In genomic region chr6:157442296-157442695, GRCh38 we compare ENCODE assay signal across 21 cellular contexts.
DNase-seq lines count a peak whose midpoint lies in the region; ATAC-seq and TF ChIP-seq lines count a peak whose summit lies in the region.
"Had no signal": no experiment of that assay in that cellular context is flagged by ENCODE, and none has a peak within 500 bp of the region (broad histone marks: within the 10 kb centered on the region; RNA-seq: fewer than 3 reads in every experiment).

No MANE protein-coding gene starts in this region.

- H3K27ac ChIP-seq in fibroblast of lung (ENCODE audit: insufficient read depth, low read length) = no peak overlapping the region
- H3K27ac ChIP-seq in body of pancreas = no peak overlapping the region
- H3K27ac ChIP-seq: 22Rv1, tibial nerve had no signal

- peaks cover 45% of the 10 kb centered on the region for H3K36me3 Mint-ChIP-seq in stimulated activated memory B cell treated with anti-CD40 and anti-IgM and Interleukin-4, amounts not matched to agents 10 μg/mL and 1 μg/mL and 100 μg/mL, for 72 hours

- H3K4me1 Mint-ChIP-seq in stimulated activated memory B cell treated with anti-CD40 and anti-IgM and Interleukin-4, amounts not matched to agents 10 μg/mL and 1 μg/mL and 100 μg/mL, for 72 hours = peaks cover 31% of the 10 kb centered on the region

- peaks cover 6% of the 10 kb centered on the region for H3K9me3 Mint-ChIP-seq in stimulated activated memory B cell treated with anti-CD40 and anti-IgM and Interleukin-4, amounts not matched to agents 10 μg/mL and 1 μg/mL and 100 μg/mL, for 72 hours

- peaks cover 2% of the 10 kb centered on the region for H3K4me1 ChIP-seq in fibroblast of lung (ENCODE audit: control insufficient read depth, extremely low read depth, insufficient read depth, low read length)
- no peaks in the 10 kb centered on the region for H3K4me1 ChIP-seq in body of pancreas

- WGBS in body of pancreas, 2 donors = 78 to 80% methylated on average over 12 of the region's 12 CpGs

- intact Hi-C loops in body of pancreas (cut with DNase I) = no loop called here

- H3K27me3 ChIP-seq in fibroblast of lung (ENCODE audit: control insufficient read depth, insufficient read depth, low read length) (no peaks in the 10 kb centered on the region), body of pancreas (no peaks in the 10 kb centered on the region)
- H3K27me3 ChIP-seq: tibial nerve had no signal

- no peak for TF ChIP-seq POLR2A in body of pancreas (IDR thresholded peaks at IDR 0.05)

- no peak for ATAC-seq in stimulated activated memory B cell treated with anti-CD40 and anti-IgM and Interleukin-4, amounts not matched to agents 10 μg/mL and 1 μg/mL and 100 μg/mL, for 72 hours
- no peak for ATAC-seq in body of pancreas
- ATAC-seq: left cardiac atrium had no signal

- no peaks in the 10 kb centered on the region for H3K36me3 ChIP-seq in fibroblast of lung (ENCODE audit: control insufficient read depth, insufficient read depth, low read length)
- H3K36me3 ChIP-seq in body of pancreas (replicated peaks in 1 of 2; ENCODE audit: insufficient read depth in 1 of 2, low read depth in 2 of 2) = no peaks in the 10 kb centered on the region
- H3K36me3 ChIP-seq: tibial nerve had no signal

- H3K4me2 ChIP-seq in fibroblast of lung (ENCODE audit: extremely low read depth, insufficient read depth, low read length) = no peak overlapping the region

- H3K4me3 ChIP-seq in fibroblast of lung (replicated peaks in 1 of 4; ENCODE audit: control extremely low read depth in 1 of 4, insufficient read depth in 1 of 4, low read depth in 3 of 4, low read length in 4 of 4) (no peak overlapping the region), body of pancreas (no peak overlapping the region)
- H3K4me3 ChIP-seq: GM12878, tibial nerve had no signal

- peak; percentile 42 for DNase-seq in SIG-M5 treated with dmso at 0.1 percent for 504 hours (lab: John Stamatoyannopoulos, UW; ENCODE audit: unreplicated experiment)
- DNase-seq in SIG-M5 (lab: John Stamatoyannopoulos, UW) = no peak
- peak; percentile 81 for DNase-seq in RPMI7951 (ENCODE audit: low read depth)
- DNase-seq in fibroblast of lung (ENCODE audit: low read depth in 2 of 2) = peak; percentile 47 to 70
- no peak for DNase-seq in activated CD4-positive, alpha-beta T cell treated with anti-CD3 and anti-CD28 coated beads for 4 hours
- no peak for DNase-seq in effector CD4-positive, alpha-beta T cell
- no peak for DNase-seq in body of pancreas
- DNase-seq: activated CD4-positive, alpha-beta T cell treated with anti-CD3 and anti-CD28 coated beads, Interleukin-2, amount 10 ng/mL, durations not matched to agents 7 days and 5 days; activated naive CD4-positive, alpha-beta T cell treated with anti-CD3 and anti-CD28 coated beads, Interleukin-2, amount 50 U/mL, for 16 hours; CD8-positive, alpha-beta memory T cell; hypothalamus; left cardiac atrium; NCI-H1092; NK-92 treated with Interleukin-12 subunit alpha and Interleukin-12 subunit beta, amount 100 ng/mL, for 24 hours; Right ventricle myocardium superior; stimulated activated CD4-positive, alpha-beta T cell treated with anti-CD3 and anti-CD28 coated beads, Interleukin-4, amount 100 ng/mL, for 4 hours had no signal

- H3K27ac Mint-ChIP-seq in stimulated activated memory B cell treated with anti-CD40 and anti-IgM and Interleukin-4, amounts not matched to agents 10 μg/mL and 1 μg/mL and 100 μg/mL, for 72 hours = peak overlapping the region; percentile 85
- H3K27ac Mint-ChIP-seq: activated CD4-positive, alpha-beta T cell treated with anti-CD3 and anti-CD28 coated beads, Interleukin-2, amount 10 ng/mL, durations not matched to agents 7 days and 5 days; CD8-positive, alpha-beta memory T cell; T-helper 2 cell treated with Interferon-gamma antibody and Interleukin-4, amounts not matched to agents 5 μg/mL and 100 μg/mL, for 36 hours had no signal

- no peak for TF ChIP-seq CTCF in fibroblast of lung (conservative IDR thresholded peaks at IDR 0.05 in 1 of 2, IDR thresholded peaks at IDR 0.05 in 1 of 2; ENCODE audit: low read depth in 1 of 2, low read length in 2 of 2)
- TF ChIP-seq CTCF in body of pancreas (IDR thresholded peaks at IDR 0.05) = no peak

- H3K27me3 Mint-ChIP-seq in stimulated activated memory B cell treated with anti-CD40 and anti-IgM and Interleukin-4, amounts not matched to agents 10 μg/mL and 1 μg/mL and 100 μg/mL, for 72 hours = no peaks in the 10 kb centered on the region
- H3K27me3 Mint-ChIP-seq: activated CD4-positive, alpha-beta T cell treated with anti-CD3 and anti-CD28 coated beads, Interleukin-2, amount 10 ng/mL, durations not matched to agents 7 days and 5 days; CD8-positive, alpha-beta memory T cell had no signal

- H4K20me1 ChIP-seq in fibroblast of lung (ENCODE audit: control insufficient read depth, extremely low read depth, insufficient read depth, low read length) = no peaks in the 10 kb centered on the region

- H3K9me3 ChIP-seq in fibroblast of lung (ENCODE audit: control insufficient read depth, insufficient read depth, low read depth, low read length) (no peaks in the 10 kb centered on the region), body of pancreas (no peaks in the 10 kb centered on the region)
- H3K9me3 ChIP-seq: tibial nerve had no signal

- no peak overlapping the region for H3K9ac ChIP-seq in fibroblast of lung (ENCODE audit: insufficient read depth, low read length)

- no peaks in the 10 kb centered on the region for H3K79me2 ChIP-seq in fibroblast of lung (ENCODE audit: control insufficient read depth, insufficient read depth, low read length)

- no peak overlapping the region for H2AFZ ChIP-seq in fibroblast of lung (ENCODE audit: low read length)

- H3K4me3 Mint-ChIP-seq in stimulated activated memory B cell treated with anti-CD40 and anti-IgM and Interleukin-4, amounts not matched to agents 10 μg/mL and 1 μg/mL and 100 μg/mL, for 72 hours = no peak overlapping the region
- H3K4me3 Mint-ChIP-seq: activated CD4-positive, alpha-beta T cell treated with anti-CD3 and anti-CD28 coated beads, Interleukin-2, amount 10 ng/mL, durations not matched to agents 7 days and 5 days; CD8-positive, alpha-beta memory T cell; T-helper 2 cell treated with Interferon-gamma antibody and Interleukin-4, amounts not matched to agents 5 μg/mL and 100 μg/mL, for 36 hours had no signal

Comparison
In these comparisons a context has a peak if more than half of its experiments do, and no peak if none do; other contexts are left out.
1. DNase-seq: peak in SIG-M5 treated with dmso at 0.1 percent for 504 hours (single experiment), RPMI7951 (single experiment) and fibroblast of lung (2 of 2); none in SIG-M5 (single experiment), activated CD4-positive, alpha-beta T cell treated with anti-CD3 and anti-CD28 coated beads for 4 hours (0 of 2), effector CD4-positive, alpha-beta T cell (single experiment) and body of pancreas (0 of 4).